ENCODE assay signal across 21 cellular contexts in genomic region chr9:94128580-94128979, GRCh38. TPM values are rescaled to one million over a fixed set of nuclear protein-coding genes. Genes with fewer than 3 reads are reported as not detected.
DNase-seq lines count a peak whose midpoint lies in the region; ATAC-seq, FAIRE-seq and TF ChIP-seq lines count a peak whose summit lies in the region.
"Had no signal": no experiment of that assay in that cellular context is flagged by ENCODE, and none has a peak within 500 bp of the region (broad histone marks: within the 10 kb centered on the region; RNA-seq: fewer than 3 reads in every experiment).

No MANE protein-coding gene starts in this region.

- in situ Hi-C loops in K562 (cut with MboI): no loop called here

- no peak overlapping the region for H3K4me3 Mint-ChIP-seq in endodermal cell
- H3K4me3 Mint-ChIP-seq: B cell; CD4-positive, alpha-beta T cell; CD8-positive, alpha-beta T cell had no signal

- no peaks in the 10 kb centered on the region for H4K20me1 ChIP-seq in K562 (replicated peaks; ENCODE audit: control insufficient read depth, insufficient read depth, low read length)
- H4K20me1 ChIP-seq: BLaER1 treated with 17β-estradiol and CSF1 and Interleukin-3, amounts not matched to agents 10 nM and 100 nM had no signal

- TF ChIP-seq CTCF in A549 (IDR thresholded peaks at IDR 0.05) (no peak), HEK293 (tag by site-specific recombination; IDR thresholded peaks at IDR 0.05) (no peak), K562 (IDR thresholded peaks at IDR 0.05 in 2 of 3, conservative IDR thresholded peaks at IDR 0.05 in 1 of 3; ENCODE audit: insufficient read depth in 2 of 3, low read depth in 1 of 3, low read length in 3 of 3) (no peak), endodermal cell (conservative IDR thresholded peaks at IDR 0.05) (no peak), gastroesophageal sphincter (IDR thresholded peaks at IDR 0.05) (no peak)

- no peaks in the 10 kb centered on the region for H3K9me1 ChIP-seq in K562 (ENCODE audit: control insufficient read depth, insufficient read depth, low read length)

- POLR2A ChIA-PET in A549 (lab: Yijun Ruan, JAX) (no interaction called here), HEK293 (lab: Yijun Ruan, JAX) (no interaction called here), K562 (lab: Yijun Ruan, JAX) (interaction anchor here (1.0 to 1.5 kb wide), 2 partner anchors 8 to 16 kb away, joined by 3 read pairs; no protein-coding TSS in a partner anchor)

- BruUV-seq in K562 (replicated peaks; lab: Mats Ljungman, UMichigan): no TSS peak

- H3K36me3 ChIP-seq in HEK293 (ENCODE audit: control insufficient read depth in 2 of 2, insufficient read depth in 1 of 2, low read length in 2 of 2) (no peaks in the 10 kb centered on the region), K562 (ENCODE audit: control insufficient read depth, insufficient read depth, low read length) (no peaks in the 10 kb centered on the region), endodermal cell (ENCODE audit: control insufficient read depth, insufficient read depth, low read length) (no peaks in the 10 kb centered on the region), gastroesophageal sphincter (peaks cover 0 to 6% of the 10 kb centered on the region in 2 donors)

- peaks cover 10% of the 10 kb centered on the region for H3K36me3 Mint-ChIP-seq in endodermal cell (ENCODE audit: low read depth)

- no peak for TF ChIP-seq POLR2A in A549 (IDR thresholded peaks at IDR 0.05; ENCODE audit: low read length)
- no peak for TF ChIP-seq POLR2A in K562 (conservative IDR thresholded peaks at IDR 0.05)
- no peak for TF ChIP-seq POLR2A in gastroesophageal sphincter (IDR thresholded peaks at IDR 0.05)

- H3K4me1 Mint-ChIP-seq in endodermal cell: no peaks in the 10 kb centered on the region
- H3K4me1 Mint-ChIP-seq: B cell had no signal

- H3K27ac Mint-ChIP-seq in endodermal cell: no peak overlapping the region
- H3K27ac Mint-ChIP-seq: B cell; CD4-positive, alpha-beta T cell; CD8-positive, alpha-beta T cell had no signal

- intact Hi-C loops in K562 (cut with micrococcal nuclease): no loop called here

- H3K9me3 Mint-ChIP-seq in endodermal cell: peaks cover 65% of the 10 kb centered on the region

- ATAC-seq in A549 (no peak), K562 (no peak), gastroesophageal sphincter (no peak)
- ATAC-seq: CD8-positive, alpha-beta T cell had no signal

- no peak overlapping the region for H3K9ac ChIP-seq in K562 (ENCODE audit: insufficient read depth in 1 of 2, low read depth in 2 of 2, low read length in 2 of 2)
- no peak overlapping the region for H3K9ac ChIP-seq in endodermal cell (ENCODE audit: extremely low read depth, low read length, poor library complexity, severe bottlenecking)
- H3K9ac ChIP-seq: BLaER1 treated with 17β-estradiol and CSF1 and Interleukin-3, amounts not matched to agents 10 nM and 100 nM had no signal

- no peak overlapping the region for H3K4me3 ChIP-seq in A549
- H3K4me3 ChIP-seq in HEK293 (ENCODE audit: low read depth, low read length): no peak overlapping the region
- H3K4me3 ChIP-seq in K562: no peak overlapping the region
- no peak overlapping the region for H3K4me3 ChIP-seq in endodermal cell (ENCODE audit: low read length)
- H3K4me3 ChIP-seq in gastroesophageal sphincter: no peak overlapping the region

- no peak overlapping the region for H2AFZ ChIP-seq in K562 (ENCODE audit: low read depth, low read length)

- H3K4me2 ChIP-seq in A549 (no peak overlapping the region), K562 (ENCODE audit: insufficient read depth, low read length) (no peak overlapping the region)
- H3K4me2 ChIP-seq: BLaER1 treated with 17β-estradiol and CSF1 and Interleukin-3, amounts not matched to agents 10 nM and 100 nM had no signal

- TF ChIP-seq EP300 in A549 (IDR thresholded peaks at IDR 0.05) (no peak), K562 (IDR thresholded peaks at IDR 0.05; ENCODE audit: low read length) (no peak), gastroesophageal sphincter (IDR thresholded peaks at IDR 0.05) (no peak)

- H3K27me3 Mint-ChIP-seq in endodermal cell (ENCODE audit: insufficient read depth): peaks cover 3% of the 10 kb centered on the region
- H3K27me3 Mint-ChIP-seq: B cell; CD4-positive, alpha-beta T cell had no signal

- H3K27me3 ChIP-seq in K562 (ENCODE audit: control insufficient read depth in 2 of 2, insufficient read depth in 2 of 2, low read length in 2 of 2): no peaks in the 10 kb centered on the region
- H3K27me3 ChIP-seq in endodermal cell (ENCODE audit: control insufficient read depth, insufficient read depth, low read length, poor library complexity, severe bottlenecking): no peaks in the 10 kb centered on the region
- no peaks in the 10 kb centered on the region for H3K27me3 ChIP-seq in gastroesophageal sphincter
- H3K27me3 ChIP-seq: BLaER1 treated with 17β-estradiol and CSF1 and Interleukin-3, amounts not matched to agents 10 nM and 100 nM had no signal

- H3K9me3 ChIP-seq in A549: peaks cover 50% of the 10 kb centered on the region
- no peaks in the 10 kb centered on the region for H3K9me3 ChIP-seq in HEK293 (ENCODE audit: control insufficient read depth, insufficient read depth, low read depth, low read length)
- peaks cover 14% of the 10 kb centered on the region for H3K9me3 ChIP-seq in K562 (replicated peaks; ENCODE audit: control insufficient read depth, insufficient read depth, low read depth, low read length)
- peaks cover 57% of the 10 kb centered on the region for H3K9me3 ChIP-seq in endodermal cell (ENCODE audit: control insufficient read depth, low read length)
- H3K9me3 ChIP-seq in gastroesophageal sphincter: peaks cover 0 to 30% (median 0%) of the 10 kb centered on the region in 3 donors
- H3K9me3 ChIP-seq: Caco-2 had no signal

- H3K4me1 ChIP-seq in A549: no peaks in the 10 kb centered on the region
- H3K4me1 ChIP-seq in HEK293 (ENCODE audit: control insufficient read depth, insufficient read depth, low read length): no peaks in the 10 kb centered on the region
- H3K4me1 ChIP-seq in K562 (replicated peaks in 1 of 2; ENCODE audit: control insufficient read depth in 2 of 2, insufficient read depth in 2 of 2, low read length in 2 of 2): no peaks in the 10 kb centered on the region
- H3K4me1 ChIP-seq in endodermal cell (ENCODE audit: control insufficient read depth, insufficient read depth, low read length): no peaks in the 10 kb centered on the region
- peaks cover 0 to 1% (median 0%) of the 10 kb centered on the region in 3 donors for H3K4me1 ChIP-seq in gastroesophageal sphincter
- H3K4me1 ChIP-seq: BLaER1 treated with 17β-estradiol and CSF1 and Interleukin-3, amounts not matched to agents 10 nM and 100 nM; Caco-2 had no signal

- CTCF ChIA-PET in A549 (lab: Yijun Ruan, JAX) (interaction anchor here (1.4 kb wide), 1 partner anchor 62 kb away, joined by 5 read pairs; no protein-coding TSS in a partner anchor), HEK293 (lab: Yijun Ruan, JAX) (interaction anchor here (0.6 kb wide), 1 partner anchor 63 kb away, joined by 4 read pairs; no protein-coding TSS in a partner anchor), K562 (lab: Yijun Ruan, JAX; ENCODE audit: low intra/inter-chr PET ratio) (no interaction called here)

- FAIRE-seq in A549 (lab: Jason Lieb, UNC) (no peak), K562 (lab: Jason Lieb, UNC) (no peak)
- FAIRE-seq: A204.1, D721Med, G401.6, GM12891, GM19239 had no signal

- DNase-seq in A549 (ENCODE audit: low read depth in 1 of 2, low spot score in 1 of 2) (no peak), K562 (ENCODE audit: extremely low read depth in 1 of 4, low spot score in 3 of 4) (no peak), endodermal cell (no peak)
- DNase-seq: 8988T; AML-193; Caco-2; Calu3; CD4-positive, alpha-beta T cell; CD8-positive, alpha-beta T cell; DMS79 treated with DMSO at 0.1 percent for 48 hours; GF-D8 had no signal

- no peak for TF ChIP-seq RAD21 in A549 (conservative IDR thresholded peaks at IDR 0.05 in 1 of 2, IDR thresholded peaks at IDR 0.05 in 1 of 2)
- TF ChIP-seq RAD21 in K562 (CRISPR knock-in tag; conservative IDR thresholded peaks at IDR 0.05 in 1 of 2, IDR thresholded peaks at IDR 0.05 in 1 of 2): no peak

- no peak overlapping the region for H3K27ac ChIP-seq in A549
- no peak overlapping the region for H3K27ac ChIP-seq in HEK293 (ENCODE audit: extremely low read depth, low read depth, low read length)
- H3K27ac ChIP-seq in K562 (ENCODE audit: extremely low read depth, low read depth, low read length): no peak overlapping the region
- no peak overlapping the region for H3K27ac ChIP-seq in endodermal cell (ENCODE audit: low read depth, low read length)
- H3K27ac ChIP-seq in gastroesophageal sphincter: no peak overlapping the region
- H3K27ac ChIP-seq: BLaER1 treated with 17β-estradiol and CSF1 and Interleukin-3, amounts not matched to agents 10 nM and 100 nM; C4-2B had no signal

- no peaks in the 10 kb centered on the region for H3K79me2 ChIP-seq in K562 (ENCODE audit: control insufficient read depth, insufficient read depth, low read length)

RNA-seq across cellular contexts. Expression of gene PTPDC1, which starts 44.3 kb away (rescaled TPM):
- polyA plus RNA-seq in A549 (2011; rRNA removed) (15.1 and 16.9 TPM in 2 replicates), A549 (2017; fragmentation: RNase III; extraction: RNeasy Plus Mini Kit Qiagen cat#74134 plus additional on column Dnase treatment) (3.6 to 3.9 TPM (median 3.8 TPM) in 3 replicates), K562 (2011; rRNA removed) (7.4 and 7.6 TPM in 2 replicates), K562 (2014; fragmentation: Illumina TruSeq; extraction: Trizol) (5.0 and 5.5 TPM in 2 replicates), K562 (2014; fragmentation: Nextera tagmentation; extraction: Ambion mirVana) (1 to 10 TPM; 1.1 to 1.9 TPM), K562 (2014; rRNA removed) (5.7 and 6.5 TPM in 2 replicates)
- polyA plus RNA-seq in A549 (2012; cell fraction: cytosol; rRNA removed): 3.6 and 4.2 TPM in 2 replicates
- polyA plus RNA-seq in A549 (2012; cell fraction: nucleus; rRNA removed): 5.1 and 7.0 TPM in 2 replicates
- polyA minus RNA-seq in A549 (2011; rRNA and poly(A)+ RNA removed): 15.9 and 18.1 TPM in 2 replicates
- total RNA-seq in K562 (2011; cell fraction: chromatin; rRNA removed; ENCODE audit: low replicate concordance): 11.2 and 23.6 TPM in 2 replicates
- 5.5 and 8.2 TPM in 2 replicates for total RNA-seq in K562 (2011; cell fraction: nucleolus; rRNA removed)
- 13.6 and 23.1 TPM in 2 replicates for total RNA-seq in K562 (2011; cell fraction: nucleoplasm; rRNA removed)
- total RNA-seq in K562 (2014; rRNA removed) (4.9 and 5.3 TPM in 2 replicates), K562 (2014; rRNA removed; fragmentation: Illumina TruSeq; extraction: Trizol) (8.1 and 8.2 TPM in 2 replicates), K562 (2015; rRNA removed; fragmentation: Illumina TruSeq; extraction: Trizol) (6.7 and 6.9 TPM in 2 replicates), K562 (2021) (5.5 and 5.7 TPM in 2 replicates), endodermal cell (10 to 100 TPM in 1 of 2 donors, 1 to 10 TPM in 1; 9.0 to 12.7 TPM), gastroesophageal sphincter (10 to 100 TPM; 10.6 to 33.6 (median 21.6) TPM)
- polyA plus RNA-seq in K562 (2011; cell fraction: cytosol; rRNA removed): 2.2 and 3.1 TPM in 2 replicates
- 19.0 and 20.8 TPM in 2 replicates for polyA plus RNA-seq in K562 (2011; cell fraction: nucleus; rRNA removed)
- polyA plus RNA-seq in K562 (2012): 2.5 and 7.3 TPM in 2 replicates
- polyA minus RNA-seq in K562 (2011; rRNA and poly(A)+ RNA removed): 12.1 and 12.3 TPM in 2 replicates
- polyA minus RNA-seq in K562 (2011; cell fraction: cytosol; rRNA and poly(A)+ RNA removed): 3.1 and 4.0 TPM in 2 replicates
- polyA minus RNA-seq in K562 (2011; cell fraction: nucleus; rRNA and poly(A)+ RNA removed): 11.8 and 17.0 TPM in 2 replicates
- polyA plus RNA-seq in endodermal cell (2013, experiment 1 of 2): 8.6 TPM
- 8.1 TPM for polyA plus RNA-seq in endodermal cell (2013, experiment 2 of 2)
